ENCODE assay signal across 19 cellular contexts in genomic region chr17:2943971-2944370, GRCh38.
A peak's percentile ranks its signal among the peaks of the same experiment; 100 is the strongest.
DNase-seq lines count a peak whose midpoint lies in the region; ATAC-seq and TF ChIP-seq lines count a peak whose summit lies in the region.
"Had no signal": no experiment of that assay in that cellular context is flagged by ENCODE, and none has a peak within 500 bp of the region (broad histone marks: within the 10 kb centered on the region; RNA-seq: fewer than 3 reads in every experiment).

No MANE protein-coding gene starts in this region.

- no peaks in the 10 kb centered on the region for H3K79me2 ChIP-seq in osteoblast (ENCODE audit: insufficient read depth, low read length)

- H3K4me3 Mint-ChIP-seq in activated naive CD4-positive, alpha-beta T cell treated with anti-CD3 and anti-CD28 coated beads, Interleukin-2, amount 10 ng/mL, durations not matched to agents 7 days and 5 days, result no peak overlapping the region
- peak overlapping the region; percentile 40 for H3K4me3 Mint-ChIP-seq in activated T-helper 17 cell treated with anti-CD3 and anti-CD28 coated beads, Interleukin-2, amount 50 U/mL, for 72 hours

- no peak overlapping the region for H3K4me3 ChIP-seq in osteoblast (ENCODE audit: insufficient read depth, low read length)
- H3K4me3 ChIP-seq: coronary artery, suprapubic skin, vagina had no signal

- H3K9me3 ChIP-seq in osteoblast (ENCODE audit: low read depth, low read length), result no peaks in the 10 kb centered on the region
- H3K9me3 ChIP-seq: suprapubic skin, vagina had no signal

- no peaks in the 10 kb centered on the region for H3K27me3 ChIP-seq in osteoblast (ENCODE audit: insufficient read depth, low read length)
- H3K27me3 ChIP-seq: suprapubic skin, vagina had no signal

- H3K9me3 Mint-ChIP-seq in activated naive CD4-positive, alpha-beta T cell treated with anti-CD3 and anti-CD28 coated beads, Interleukin-2, amount 10 ng/mL, durations not matched to agents 7 days and 5 days, result no peaks in the 10 kb centered on the region
- no peaks in the 10 kb centered on the region for H3K9me3 Mint-ChIP-seq in activated T-helper 17 cell treated with anti-CD3 and anti-CD28 coated beads, Interleukin-2, amount 50 U/mL, for 72 hours

- peaks cover 27% of the 10 kb centered on the region for H3K4me1 Mint-ChIP-seq in activated naive CD4-positive, alpha-beta T cell treated with anti-CD3 and anti-CD28 coated beads, Interleukin-2, amount 10 ng/mL, durations not matched to agents 7 days and 5 days
- H3K4me1 Mint-ChIP-seq in activated T-helper 17 cell treated with anti-CD3 and anti-CD28 coated beads, Interleukin-2, amount 50 U/mL, for 72 hours, result peaks cover 20% of the 10 kb centered on the region

- H2AFZ ChIP-seq in osteoblast (ENCODE audit: low read length), result peak overlapping the region; percentile 20

- H3K27me3 Mint-ChIP-seq in activated naive CD4-positive, alpha-beta T cell treated with anti-CD3 and anti-CD28 coated beads, Interleukin-2, amount 10 ng/mL, durations not matched to agents 7 days and 5 days, result peaks cover 26% of the 10 kb centered on the region
- no peaks in the 10 kb centered on the region for H3K27me3 Mint-ChIP-seq in activated T-helper 17 cell treated with anti-CD3 and anti-CD28 coated beads, Interleukin-2, amount 50 U/mL, for 72 hours

- no peaks in the 10 kb centered on the region for H4K20me1 ChIP-seq in osteoblast (ENCODE audit: insufficient read depth, low read length)

- H3K4me2 ChIP-seq in osteoblast (ENCODE audit: insufficient read depth, low read length), result peak overlapping the region; percentile 53

- H3K36me3 ChIP-seq in osteoblast (ENCODE audit: insufficient read depth, low read length), result no peaks in the 10 kb centered on the region
- H3K36me3 ChIP-seq: suprapubic skin, vagina had no signal

- peaks cover 8% of the 10 kb centered on the region for H3K4me1 ChIP-seq in osteoblast (ENCODE audit: insufficient read depth, low read length)

- peak; percentile 25 for DNase-seq in activated naive CD4-positive, alpha-beta T cell treated with anti-CD3 and anti-CD28 coated beads, Interleukin-2, amount 10 ng/mL, durations not matched to agents 7 days and 5 days
- no peak for DNase-seq in activated naive CD4-positive, alpha-beta T cell treated with anti-CD3 and anti-CD28 coated beads, Interleukin-2, amount 50 U/mL, for 16 hours
- DNase-seq in MV-4-11 (lab: John Stamatoyannopoulos, UW) (peak; percentile 88), osteoblast (ENCODE audit: insufficient read length, low spot score, missing footprints) (no peak), Ammon's horn (ENCODE audit: low spot score) (no peak)
- DNase-seq: activated CD4-positive, CD25-positive, alpha-beta regulatory T cell; activated gamma-delta T cell treated with Interleukin-2 at 50 U/mL for 16 hours; hippocampal formation; kidney glomerular epithelial cell; NCI-H82; RPMI8226; SW 1271 had no signal

- H3K27ac Mint-ChIP-seq in activated naive CD4-positive, alpha-beta T cell treated with anti-CD3 and anti-CD28 coated beads, Interleukin-2, amount 10 ng/mL, durations not matched to agents 7 days and 5 days, result no peak overlapping the region
- H3K27ac Mint-ChIP-seq in activated T-helper 17 cell treated with anti-CD3 and anti-CD28 coated beads, Interleukin-2, amount 50 U/mL, for 72 hours, result peak overlapping the region; percentile 17

- H3K36me3 Mint-ChIP-seq in activated naive CD4-positive, alpha-beta T cell treated with anti-CD3 and anti-CD28 coated beads, Interleukin-2, amount 10 ng/mL, durations not matched to agents 7 days and 5 days, result no peaks in the 10 kb centered on the region
- H3K36me3 Mint-ChIP-seq in activated T-helper 17 cell treated with anti-CD3 and anti-CD28 coated beads, Interleukin-2, amount 50 U/mL, for 72 hours (ENCODE audit: low read depth), result no peaks in the 10 kb centered on the region

- TF ChIP-seq CTCF in osteoblast (IDR thresholded peaks at IDR 0.05; ENCODE audit: extremely low read depth, low read depth, low read length), result no peak

- ATAC-seq in activated T-helper 17 cell treated with anti-CD3 and anti-CD28 coated beads, Interleukin-2, amount 50 U/mL, for 72 hours (replicated peaks), result no peak
- ATAC-seq in GM21786 (IDR thresholded peaks at IDR 0.05; ENCODE audit: unreplicated experiment), result no peak
- ATAC-seq in HG02759 (IDR thresholded peaks at IDR 0.05; ENCODE audit: unreplicated experiment), result no peak
- ATAC-seq: HCT116 had no signal

- H3K27ac ChIP-seq in osteoblast (ENCODE audit: low read depth, low read length), result no peak overlapping the region
- H3K27ac ChIP-seq: coronary artery, suprapubic skin, vagina had no signal

- CTCF ChIA-PET in activated naive CD4-positive, alpha-beta T cell treated with anti-CD3 and anti-CD28 coated beads, Interleukin-2, amount 10 ng/mL, durations not matched to agents 7 days and 5 days (lab: Charles Lee), result no interaction called here

Comparison
In these comparisons a context has a peak if more than half of its experiments do, and no peak if none do; other contexts are left out.
1. DNase-seq: peak in activated naive CD4-positive, alpha-beta T cell treated with anti-CD3 and anti-CD28 coated beads, Interleukin-2, amount 10 ng/mL, durations not matched to agents 7 days and 5 days (single experiment) and MV-4-11 (single experiment); none in activated naive CD4-positive, alpha-beta T cell treated with anti-CD3 and anti-CD28 coated beads, Interleukin-2, amount 50 U/mL, for 16 hours (single experiment), osteoblast (single experiment) and Ammon's horn (single experiment).